In genomic region chr12:39959467-39959866, GRCh38 we compare ENCODE assay signal across 27 cellular contexts.
"Had no signal": no experiment of that assay in that cellular context is flagged by ENCODE, and none has a peak within 500 bp of the region (broad histone marks: within the 10 kb centered on the region; RNA-seq: fewer than 3 reads in every experiment).

No MANE protein-coding gene starts in this region.

- H3K36me3 Mint-ChIP-seq: mesothelial cell of epicardium, naive B cell had no signal

- H3K4me3 Mint-ChIP-seq: dendritic cell treated with granulocyte-macrophage colony-stimulating factor and Interleukin-4, amounts not matched to agents 40 ng/mL and 50 ng/mL, for 4 days; effector memory CD8-positive, alpha-beta T cell; endodermal cell; mesothelial cell of epicardium; naive B cell had no signal

- H3K27me3 Mint-ChIP-seq: dendritic cell treated with granulocyte-macrophage colony-stimulating factor and Interleukin-4, amounts not matched to agents 40 ng/mL and 50 ng/mL, for 4 days; effector memory CD8-positive, alpha-beta T cell; naive B cell had no signal

- H3K9me3 Mint-ChIP-seq: dendritic cell treated with granulocyte-macrophage colony-stimulating factor and Interleukin-4, amounts not matched to agents 40 ng/mL and 50 ng/mL, for 4 days; effector memory CD8-positive, alpha-beta T cell; endodermal cell; mesothelial cell of epicardium; naive B cell had no signal

- DNase-seq: colonic mucosa; cortex of kidney; effector CD8-positive, alpha-beta T cell; effector memory CD8-positive, alpha-beta T cell; endodermal cell; erythroblast; esophagus squamous epithelium; foreskin fibroblast; foreskin melanocyte; gastrocnemius medialis; glutamatergic neuron; head of caudate nucleus; heart right ventricle; hippocampal formation; left cardiac atrium; left lung; left ventricle myocardium superior; lower lobe of right lung; mesenchymal stem cell; mucosa of descending colon; naive B cell had no signal

- H3K9me3 ChIP-seq: colonic mucosa, esophagus squamous epithelium, gastrocnemius medialis, heart right ventricle, left lung, lower lobe of right lung, mucosa of descending colon had no signal

- H3K27me3 ChIP-seq: colonic mucosa, esophagus squamous epithelium, gastrocnemius medialis, heart right ventricle, left lung had no signal

- ATAC-seq: effector memory CD8-positive, alpha-beta T cell; esophagus mucosa; gastrocnemius medialis; heart right ventricle; left cardiac atrium; left lung; left ventricle myocardium superior; lower lobe of right lung; mucosa of descending colon had no signal

- H3K27ac Mint-ChIP-seq: dendritic cell treated with granulocyte-macrophage colony-stimulating factor and Interleukin-4, amounts not matched to agents 40 ng/mL and 50 ng/mL, for 4 days; effector memory CD8-positive, alpha-beta T cell; endodermal cell; mesothelial cell of epicardium had no signal

- H3K36me3 ChIP-seq: colonic mucosa, esophagus squamous epithelium, gastrocnemius medialis, heart right ventricle, left lung, lower lobe of right lung had no signal

- H3K4me3 ChIP-seq: colonic mucosa, esophagus squamous epithelium, gastrocnemius medialis, heart right ventricle, left lung, lower lobe of right lung, mucosa of descending colon had no signal

- H3K4me1 Mint-ChIP-seq: mesothelial cell of epicardium, naive B cell had no signal

- H3K4me1 ChIP-seq: colonic mucosa, esophagus squamous epithelium, gastrocnemius medialis, heart right ventricle, left lung, lower lobe of right lung had no signal

- H3K27ac ChIP-seq: colonic mucosa, epithelial cell of prostate, esophagus squamous epithelium, gastrocnemius medialis, heart right ventricle, left lung, lower lobe of right lung had no signal

- FAIRE-seq: endometrium, keratinocyte had no signal
